1 cellular context compared by ENCODE assay signal in genomic region chr22:11325767-11326166, GRCh38.
TF ChIP-seq lines count a peak whose summit lies in the region.

No MANE protein-coding gene starts in this region.

TF ChIP-seq in WTC11, 78 proteins besides CTCF, POLR2A, EP300 and RAD21:
- TF ChIP-seq AR (CRISPR knock-in tag; IDR thresholded peaks at IDR 0.05) (no peak), JAZF1 (CRISPR knock-in tag; IDR thresholded peaks at IDR 0.05) (no peak), CREM (CRISPR knock-in tag; IDR thresholded peaks at IDR 0.05) (no peak), ZNF425 (CRISPR knock-in tag; conservative IDR thresholded peaks at IDR 0.05) (no peak)
